In genomic region chr9:132982508-132982907, GRCh38 we compare ENCODE assay signal across 1 cellular context.
TF ChIP-seq lines count a peak whose summit lies in the region.

No MANE protein-coding gene starts in this region.

TF ChIP-seq in HepG2, 621 proteins besides CTCF, POLR2A, EP300 and RAD21 (continued from another document):
- TF ChIP-seq, protein P1, sequence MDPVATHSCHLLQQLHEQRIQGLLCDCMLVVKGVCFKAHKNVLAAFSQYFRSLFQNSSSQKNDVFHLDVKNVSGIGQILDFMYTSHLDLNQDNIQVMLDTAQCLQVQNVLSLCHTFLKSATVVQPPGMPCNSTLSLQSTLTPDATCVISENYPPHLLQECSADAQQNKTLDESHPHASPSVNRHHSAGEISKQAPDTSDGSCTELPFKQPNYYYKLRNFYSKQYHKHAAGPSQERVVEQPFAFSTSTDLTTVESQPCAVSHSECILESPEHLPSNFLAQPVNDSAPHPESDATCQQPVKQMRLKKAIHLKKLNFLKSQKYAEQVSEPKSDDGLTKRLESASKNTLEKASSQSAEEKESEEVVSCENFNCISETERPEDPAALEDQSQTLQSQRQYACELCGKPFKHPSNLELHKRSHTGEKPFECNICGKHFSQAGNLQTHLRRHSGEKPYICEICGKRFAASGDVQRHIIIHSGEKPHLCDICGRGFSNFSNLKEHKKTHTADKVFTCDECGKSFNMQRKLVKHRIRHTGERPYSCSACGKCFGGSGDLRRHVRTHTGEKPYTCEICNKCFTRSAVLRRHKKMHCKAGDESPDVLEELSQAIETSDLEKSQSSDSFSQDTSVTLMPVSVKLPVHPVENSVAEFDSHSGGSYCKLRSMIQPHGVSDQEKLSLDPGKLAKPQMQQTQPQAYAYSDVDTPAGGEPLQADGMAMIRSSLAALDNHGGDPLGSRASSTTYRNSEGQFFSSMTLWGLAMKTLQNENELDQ (CRISPR knock-in tag; IDR thresholded peaks at IDR 0.05; ENCODE audit: borderline replicate concordance), result no peak
- TF ChIP-seq, protein P2, sequence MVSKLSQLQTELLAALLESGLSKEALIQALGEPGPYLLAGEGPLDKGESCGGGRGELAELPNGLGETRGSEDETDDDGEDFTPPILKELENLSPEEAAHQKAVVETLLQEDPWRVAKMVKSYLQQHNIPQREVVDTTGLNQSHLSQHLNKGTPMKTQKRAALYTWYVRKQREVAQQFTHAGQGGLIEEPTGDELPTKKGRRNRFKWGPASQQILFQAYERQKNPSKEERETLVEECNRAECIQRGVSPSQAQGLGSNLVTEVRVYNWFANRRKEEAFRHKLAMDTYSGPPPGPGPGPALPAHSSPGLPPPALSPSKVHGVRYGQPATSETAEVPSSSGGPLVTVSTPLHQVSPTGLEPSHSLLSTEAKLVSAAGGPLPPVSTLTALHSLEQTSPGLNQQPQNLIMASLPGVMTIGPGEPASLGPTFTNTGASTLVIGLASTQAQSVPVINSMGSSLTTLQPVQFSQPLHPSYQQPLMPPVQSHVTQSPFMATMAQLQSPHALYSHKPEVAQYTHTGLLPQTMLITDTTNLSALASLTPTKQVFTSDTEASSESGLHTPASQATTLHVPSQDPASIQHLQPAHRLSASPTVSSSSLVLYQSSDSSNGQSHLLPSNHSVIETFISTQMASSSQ (IDR thresholded peaks at IDR 0.05; ENCODE audit: low read depth), result no peak
- TF ChIP-seq, protein P2 (CRISPR knock-in tag; IDR thresholded peaks at IDR 0.05; ENCODE audit: borderline replicate concordance), result no peak; the same call in 1 of the 2 replicates
- no peak for TF ChIP-seq NCOR1 (IDR thresholded peaks at IDR 0.05; ENCODE audit: borderline replicate concordance, low read length)
- TF ChIP-seq KDM3A (CRISPR knock-in tag; IDR thresholded peaks at IDR 0.05; ENCODE audit: low read depth), result no peak
- no peak for TF ChIP-seq ZSCAN22 (CRISPR knock-in tag; IDR thresholded peaks at IDR 0.05)
- TF ChIP-seq MYNN (CRISPR knock-in tag; IDR thresholded peaks at IDR 0.05; ENCODE audit: low read depth), result no peak
- TF ChIP-seq ZNF34 (CRISPR knock-in tag; IDR thresholded peaks at IDR 0.05; ENCODE audit: borderline replicate concordance), result no peak
- no peak for TF ChIP-seq ISX (CRISPR knock-in tag; conservative IDR thresholded peaks at IDR 0.05)
- TF ChIP-seq, protein P3, sequence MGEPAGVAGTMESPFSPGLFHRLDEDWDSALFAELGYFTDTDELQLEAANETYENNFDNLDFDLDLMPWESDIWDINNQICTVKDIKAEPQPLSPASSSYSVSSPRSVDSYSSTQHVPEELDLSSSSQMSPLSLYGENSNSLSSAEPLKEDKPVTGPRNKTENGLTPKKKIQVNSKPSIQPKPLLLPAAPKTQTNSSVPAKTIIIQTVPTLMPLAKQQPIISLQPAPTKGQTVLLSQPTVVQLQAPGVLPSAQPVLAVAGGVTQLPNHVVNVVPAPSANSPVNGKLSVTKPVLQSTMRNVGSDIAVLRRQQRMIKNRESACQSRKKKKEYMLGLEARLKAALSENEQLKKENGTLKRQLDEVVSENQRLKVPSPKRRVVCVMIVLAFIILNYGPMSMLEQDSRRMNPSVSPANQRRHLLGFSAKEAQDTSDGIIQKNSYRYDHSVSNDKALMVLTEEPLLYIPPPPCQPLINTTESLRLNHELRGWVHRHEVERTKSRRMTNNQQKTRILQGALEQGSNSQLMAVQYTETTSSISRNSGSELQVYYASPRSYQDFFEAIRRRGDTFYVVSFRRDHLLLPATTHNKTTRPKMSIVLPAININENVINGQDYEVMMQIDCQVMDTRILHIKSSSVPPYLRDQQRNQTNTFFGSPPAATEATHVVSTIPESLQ (CRISPR knock-in tag; conservative IDR thresholded peaks at IDR 0.05), result no peak
- TF ChIP-seq ZNF670 (CRISPR knock-in tag; IDR thresholded peaks at IDR 0.05; ENCODE audit: borderline replicate concordance), result no peak
- TF ChIP-seq MXI1 (IDR thresholded peaks at IDR 0.05; ENCODE audit: borderline replicate concordance, low read depth, low read length), result no peak
